Comparison of ENCODE assay signal across 1 cellular context in genomic region chr10:1048732-1049424, GRCh38.
A peak's percentile ranks its signal among the peaks of the same experiment; 100 is the strongest.
TF ChIP-seq lines count a peak whose summit lies in the region.

TSS of gene IDI1 (minus strand) at chr10:1049119. CDS start at chr10:1049003, 116 bp downstream.

TF ChIP-seq in K562, 482 proteins besides CTCF, POLR2A, EP300 and RAD21 (continued from another document and continues in another):
- peak; percentile 56 to 65; a peak in 2 of 4 replicates for TF ChIP-seq MAZ (CRISPR knock-in tag; conservative IDR thresholded peaks at IDR 0.05 in 1 of 2, IDR thresholded peaks at IDR 0.05 in 1 of 2)
- TF ChIP-seq ZBTB17 (CRISPR knock-in tag; IDR thresholded peaks at IDR 0.05), result no peak
- TF ChIP-seq IRF2 (CRISPR knock-in tag; IDR thresholded peaks at IDR 0.05), result no peak
- TF ChIP-seq ZNF511 (CRISPR knock-in tag; IDR thresholded peaks at IDR 0.05), result no peak
- peak; percentile 94 for TF ChIP-seq SUPT5H (IDR thresholded peaks at IDR 0.05)
- no peak for TF ChIP-seq DPF2 (IDR thresholded peaks at IDR 0.05)
- TF ChIP-seq USF2 (CRISPR knock-in tag; IDR thresholded peaks at IDR 0.05), result no peak
- no peak for TF ChIP-seq ZBTB8A (IDR thresholded peaks at IDR 0.05; ENCODE audit: partially characterized antibody)
- no peak for TF ChIP-seq ZNF707 (CRISPR knock-in tag; conservative IDR thresholded peaks at IDR 0.05)
- no peak for TF ChIP-seq ZNF280A (IDR thresholded peaks at IDR 0.05; ENCODE audit: low read depth, partially characterized antibody)
- no peak; a peak in 1 of 4 replicates for TF ChIP-seq KDM4B (IDR thresholded peaks at IDR 0.05; ENCODE audit: borderline replicate concordance in 2 of 2, low read depth in 1 of 2)
- peak; percentile 24 to 48; a peak in 1 of 4 replicates for TF ChIP-seq UBTF (IDR thresholded peaks at IDR 0.05; ENCODE audit: borderline replicate concordance in 1 of 2, low read depth in 2 of 2, low read length in 2 of 2)
- TF ChIP-seq SREBF2 (CRISPR knock-in tag; IDR thresholded peaks at IDR 0.05), result no peak
- no peak for TF ChIP-seq KLF1 (tag; IDR thresholded peaks at IDR 0.05)
- TF ChIP-seq DDX20 (tag; IDR thresholded peaks at IDR 0.05; ENCODE audit: low read depth), result no peak
- TF ChIP-seq POLR2H (tag; IDR thresholded peaks at IDR 0.05; ENCODE audit: low read depth), result peak; percentile 90
- TF ChIP-seq RBM15 (IDR thresholded peaks at IDR 0.05; ENCODE audit: insufficient read depth, low read length), result no peak
- TF ChIP-seq CHD4 (IDR thresholded peaks at IDR 0.05; ENCODE audit: insufficient read depth, insufficient replicate concordance, low read depth, low read length, poor library complexity, severe bottlenecking), result no peak
- no peak for TF ChIP-seq STAT6 (CRISPR knock-in tag; IDR thresholded peaks at IDR 0.05)
- TF ChIP-seq NFIX (CRISPR knock-in tag; IDR thresholded peaks at IDR 0.05; ENCODE audit: low read depth), result no peak
- no peak for TF ChIP-seq ZNF696 (CRISPR knock-in tag; conservative IDR thresholded peaks at IDR 0.05)
- no peak for TF ChIP-seq SAFB (IDR thresholded peaks at IDR 0.05; ENCODE audit: borderline replicate concordance, low read depth, low read length)
- TF ChIP-seq ZFP91 (CRISPR knock-in tag; IDR thresholded peaks at IDR 0.05), result peak; percentile 90
- TF ChIP-seq SMAD3 (CRISPR knock-in tag; conservative IDR thresholded peaks at IDR 0.05), result no peak
- TF ChIP-seq NFRKB (IDR thresholded peaks at IDR 0.05; ENCODE audit: low read depth), result 0 out of 2 replicates have a peak, but pooled peaks have one; percentile 48
- TF ChIP-seq BRD4 (IDR thresholded peaks at IDR 0.05), result peak; percentile 45; the same call in 1 of the 2 replicates
- no peak for TF ChIP-seq PHTF2 (CRISPR knock-in tag; IDR thresholded peaks at IDR 0.05)
- TF ChIP-seq ZNF175 (CRISPR knock-in tag; IDR thresholded peaks at IDR 0.05; ENCODE audit: low read depth), result no peak
- TF ChIP-seq NR2C1 (IDR thresholded peaks at IDR 0.05), result no peak
- TF ChIP-seq NR2C1 (tag; IDR thresholded peaks at IDR 0.05), result peak; percentile 61; the same call in 1 of the 2 replicates
- no peak for TF ChIP-seq ZFP1 (CRISPR knock-in tag; IDR thresholded peaks at IDR 0.05)
- no peak for TF ChIP-seq SETDB1 (IDR thresholded peaks at IDR 0.05; ENCODE audit: low read length)
- TF ChIP-seq NFYB (IDR thresholded peaks at IDR 0.05; ENCODE audit: extremely low read depth, insufficient read length), result peak; percentile 79
- TF ChIP-seq PBX2 (CRISPR knock-in tag; IDR thresholded peaks at IDR 0.05; ENCODE audit: low read depth), result no peak
- TF ChIP-seq PBX2 (tag; conservative IDR thresholded peaks at IDR 0.05; ENCODE audit: low read depth), result no peak
- no peak for TF ChIP-seq ARID3B (CRISPR knock-in tag; IDR thresholded peaks at IDR 0.05; ENCODE audit: borderline replicate concordance)
- no peak for TF ChIP-seq STAT5B (CRISPR knock-in tag; IDR thresholded peaks at IDR 0.05)
- TF ChIP-seq RAD51 (IDR thresholded peaks at IDR 0.05; ENCODE audit: borderline replicate concordance, low read depth), result no peak
- no peak for TF ChIP-seq KAT2B (IDR thresholded peaks at IDR 0.05; ENCODE audit: low read depth, low read length)
- no peak for TF ChIP-seq RFX7 (CRISPR knock-in tag; IDR thresholded peaks at IDR 0.05)
- no peak for TF ChIP-seq KAT8 (IDR thresholded peaks at IDR 0.05; ENCODE audit: low read depth)
- TF ChIP-seq HMGN3 (IDR thresholded peaks at IDR 0.05; ENCODE audit: borderline replicate concordance, extremely low read depth, insufficient read length, low read depth, low read length), result peak; percentile 78
- TF ChIP-seq CEBPZ (IDR thresholded peaks at IDR 0.05; ENCODE audit: borderline replicate concordance, low read depth, low read length), result no peak
- no peak for TF ChIP-seq ZNF277 (CRISPR knock-in tag; IDR thresholded peaks at IDR 0.05; ENCODE audit: borderline replicate concordance)
- no peak for TF ChIP-seq SLC30A9 (CRISPR knock-in tag; IDR thresholded peaks at IDR 0.05)
- no peak for TF ChIP-seq WHSC1 (IDR thresholded peaks at IDR 0.05; ENCODE audit: low read length)
